1 cellular context compared by ENCODE assay signal in the genomic region with DNA sequence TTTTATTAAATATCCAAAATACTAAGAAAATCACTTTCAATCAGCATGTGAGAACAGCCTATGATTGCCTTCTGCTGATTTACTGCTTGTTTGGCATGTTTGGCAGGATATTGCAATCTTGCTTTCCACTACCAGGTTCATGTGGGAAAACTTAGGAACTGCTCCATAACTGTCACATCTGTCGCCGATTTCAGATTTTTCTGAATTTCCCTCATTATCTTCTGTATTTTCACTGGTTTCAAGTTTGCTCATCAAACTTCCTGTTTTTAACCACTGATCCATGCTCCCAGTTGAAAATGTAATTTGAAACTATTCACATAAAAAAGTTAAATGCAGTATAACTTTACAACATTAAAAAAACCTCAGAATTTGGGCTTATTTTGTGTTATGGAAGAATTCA.
TF ChIP-seq lines count a peak whose summit lies in the region.

No MANE protein-coding gene starts in this region.

TF ChIP-seq in GM12878, 131 proteins besides CTCF, POLR2A, EP300 and RAD21 (continued from another document):
- TF ChIP-seq ZBED1 (IDR thresholded peaks at IDR 0.05; ENCODE audit: borderline replicate concordance): peak; percentile 94; the same call in 1 of the 2 replicates
- TF ChIP-seq GABPA (IDR thresholded peaks at IDR 0.05; ENCODE audit: low read depth): 0 out of 2 replicates have a peak, but pooled peaks have one; percentile 3
- TF ChIP-seq, protein P1, sequence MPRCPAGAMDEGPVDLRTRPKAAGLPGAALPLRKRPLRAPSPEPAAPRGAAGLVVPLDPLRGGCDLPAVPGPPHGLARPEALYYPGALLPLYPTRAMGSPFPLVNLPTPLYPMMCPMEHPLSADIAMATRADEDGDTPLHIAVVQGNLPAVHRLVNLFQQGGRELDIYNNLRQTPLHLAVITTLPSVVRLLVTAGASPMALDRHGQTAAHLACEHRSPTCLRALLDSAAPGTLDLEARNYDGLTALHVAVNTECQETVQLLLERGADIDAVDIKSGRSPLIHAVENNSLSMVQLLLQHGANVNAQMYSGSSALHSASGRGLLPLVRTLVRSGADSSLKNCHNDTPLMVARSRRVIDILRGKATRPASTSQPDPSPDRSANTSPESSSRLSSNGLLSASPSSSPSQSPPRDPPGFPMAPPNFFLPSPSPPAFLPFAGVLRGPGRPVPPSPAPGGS (IDR thresholded peaks at IDR 0.05; ENCODE audit: borderline replicate concordance, insufficient read depth, low read depth, low read length, poor library complexity, severe bottlenecking): peak; percentile 58
- no peak for TF ChIP-seq NR2C2 (IDR thresholded peaks at IDR 0.05; ENCODE audit: borderline replicate concordance, control insufficient read depth, insufficient read length, low read depth)
- TF ChIP-seq PKNOX1 (IDR thresholded peaks at IDR 0.05): peak; percentile 35; the same call in 1 of the 2 replicates
- TF ChIP-seq BCL11A (IDR thresholded peaks at IDR 0.05; ENCODE audit: low read depth, low read length): peak; percentile 91
- peak; percentile 70 for TF ChIP-seq BMI1 (IDR thresholded peaks at IDR 0.05; ENCODE audit: borderline replicate concordance)
- TF ChIP-seq BACH1 (IDR thresholded peaks at IDR 0.05; ENCODE audit: borderline replicate concordance): peak; percentile 73; the same call in 1 of the 2 replicates
- TF ChIP-seq NKRF (conservative IDR thresholded peaks at IDR 0.05): 0 out of 2 replicates have a peak, but pooled peaks have one; percentile 24
- no peak; the same call in 1 of the 2 replicates for TF ChIP-seq TBL1XR1 (IDR thresholded peaks at IDR 0.05; ENCODE audit: low read depth, low read length)
- TF ChIP-seq IKZF2 (IDR thresholded peaks at IDR 0.05): peak; percentile 96 to 97
- TF ChIP-seq, protein P2, sequence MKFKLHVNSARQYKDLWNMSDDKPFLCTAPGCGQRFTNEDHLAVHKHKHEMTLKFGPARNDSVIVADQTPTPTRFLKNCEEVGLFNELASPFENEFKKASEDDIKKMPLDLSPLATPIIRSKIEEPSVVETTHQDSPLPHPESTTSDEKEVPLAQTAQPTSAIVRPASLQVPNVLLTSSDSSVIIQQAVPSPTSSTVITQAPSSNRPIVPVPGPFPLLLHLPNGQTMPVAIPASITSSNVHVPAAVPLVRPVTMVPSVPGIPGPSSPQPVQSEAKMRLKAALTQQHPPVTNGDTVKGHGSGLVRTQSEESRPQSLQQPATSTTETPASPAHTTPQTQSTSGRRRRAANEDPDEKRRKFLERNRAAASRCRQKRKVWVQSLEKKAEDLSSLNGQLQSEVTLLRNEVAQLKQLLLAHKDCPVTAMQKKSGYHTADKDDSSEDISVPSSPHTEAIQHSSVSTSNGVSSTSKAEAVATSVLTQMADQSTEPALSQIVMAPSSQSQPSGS (IDR thresholded peaks at IDR 0.05; ENCODE audit: low read length): peak; percentile 75
- TF ChIP-seq STAT1 (conservative IDR thresholded peaks at IDR 0.05): no peak
- peak in 1 of 2 experiments; percentile 17; a peak in 1 of 4 replicates for TF ChIP-seq BHLHE40 (IDR thresholded peaks at IDR 0.05; ENCODE audit: borderline replicate concordance in 1 of 2, low read depth in 2 of 2, low read length in 1 of 2)
- peak; percentile 94 for TF ChIP-seq RELB (IDR thresholded peaks at IDR 0.05; ENCODE audit: low read depth)
- TF ChIP-seq CREM (IDR thresholded peaks at IDR 0.05; ENCODE audit: low read depth): peak; percentile 65; the same call in 1 of the 2 replicates
- TF ChIP-seq FOXK2 (IDR thresholded peaks at IDR 0.05): no peak
- peak; percentile 96 for TF ChIP-seq IKZF1 (conservative IDR thresholded peaks at IDR 0.05)
- TF ChIP-seq SIN3A (IDR thresholded peaks at IDR 0.05; ENCODE audit: low read depth, low read length): no peak
- TF ChIP-seq RELA (IDR thresholded peaks at IDR 0.05; ENCODE audit: borderline replicate concordance, partially characterized antibody): peak; percentile 21
- peak; percentile 91 for TF ChIP-seq EED (IDR thresholded peaks at IDR 0.05; ENCODE audit: low read depth)
- TF ChIP-seq IRF4 (IDR thresholded peaks at IDR 0.05; ENCODE audit: low read depth, low read length): peak; percentile 80; the same call in 1 of the 2 replicates
- TF ChIP-seq NFIC (IDR thresholded peaks at IDR 0.05; ENCODE audit: low read depth, low read length): peak; percentile 92
- TF ChIP-seq ETV6 (conservative IDR thresholded peaks at IDR 0.05 in 1 of 2, IDR thresholded peaks at IDR 0.05 in 1 of 2; ENCODE audit: borderline replicate concordance in 1 of 2, low read depth in 1 of 2): peak in 1 of 2 experiments; percentile 36; a peak in 1 of 4 replicates
- TF ChIP-seq SIX5 (IDR thresholded peaks at IDR 0.05; ENCODE audit: low read depth, low read length, severe bottlenecking): no peak
- 0 out of 2 replicates have a peak, but pooled peaks have one; percentile 40 for TF ChIP-seq RCOR1 (conservative IDR thresholded peaks at IDR 0.05; ENCODE audit: low read depth, low read length)
- TF ChIP-seq SPI1 (IDR thresholded peaks at IDR 0.05; ENCODE audit: borderline replicate concordance, insufficient read depth, low read depth, low read length): peak; percentile 27; the same call in 1 of the 2 replicates
- TF ChIP-seq MEF2A (IDR thresholded peaks at IDR 0.05; ENCODE audit: insufficient read depth, low read depth, low read length): peak; percentile 28; the same call in 1 of the 2 replicates
- TF ChIP-seq FOXM1 (IDR thresholded peaks at IDR 0.05; ENCODE audit: low read depth, low read length): peak; percentile 81; the same call in 1 of the 2 replicates
- peak; percentile 58; the same call in 1 of the 2 replicates for TF ChIP-seq GATAD2B (conservative IDR thresholded peaks at IDR 0.05; ENCODE audit: low read depth)
- peak; percentile 20; the same call in 1 of the 2 replicates for TF ChIP-seq ZNF24 (IDR thresholded peaks at IDR 0.05)
